Comparison of ENCODE assay signal across 7 cellular contexts in the genomic region with DNA sequence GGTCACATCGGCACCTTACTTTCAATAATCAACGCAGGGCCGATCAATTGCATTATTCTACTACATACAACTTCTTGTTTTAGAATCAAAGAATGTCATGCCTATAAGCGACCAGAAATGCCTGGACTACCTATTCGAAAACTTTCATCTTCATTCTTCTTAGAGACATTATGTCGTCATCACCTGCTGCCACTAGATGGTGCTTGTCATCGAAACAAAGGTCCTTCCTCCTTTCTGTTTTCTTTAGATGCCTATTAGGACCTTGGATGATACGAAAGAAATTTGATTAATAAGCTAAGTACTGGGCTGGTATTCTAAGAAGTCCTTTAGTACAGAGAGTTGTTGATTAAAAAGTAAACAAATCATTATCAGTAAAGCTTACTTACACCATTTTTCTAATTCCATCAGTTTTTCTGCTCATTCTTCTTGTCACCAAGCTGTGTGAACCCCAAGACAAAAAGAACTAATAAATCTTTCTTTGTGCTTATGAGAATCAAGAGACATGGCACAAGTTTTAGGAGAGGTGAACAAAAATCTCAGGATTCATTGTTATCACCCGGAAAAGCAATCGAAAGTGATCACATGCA.
DNase-seq lines count a peak whose midpoint lies in the region; ATAC-seq and TF ChIP-seq lines count a peak whose summit lies in the region.

No MANE protein-coding gene starts in this region.

- H3K36me3 ChIP-seq in adrenal gland (replicated peaks in 1 of 2): no peaks in the 10 kb centered on the region

- H3K27me3 ChIP-seq in adrenal gland: peaks cover 6% of the 10 kb centered on the region

- no peaks in the 10 kb centered on the region for H3K9me3 ChIP-seq in adrenal gland (replicated peaks in 1 of 3)

- intact Hi-C loops in adrenal gland (cut with DNase I): no loop called here

- WGBS in adrenal gland, 4 donors: 26 to 35% (median 28%) methylated on average over 10 of the region's 10 CpGs

- ATAC-seq in GM19452 (IDR thresholded peaks at IDR 0.05; ENCODE audit: unreplicated experiment) (peak; percentile 63), HG03432 (IDR thresholded peaks at IDR 0.05; ENCODE audit: unreplicated experiment) (peak; percentile 51)

- no peak overlapping the region for H3K27ac ChIP-seq in adrenal gland

- TF ChIP-seq CTCF in adrenal gland (IDR thresholded peaks at IDR 0.05): peak; percentile 40 to 59 (median 47)

- no peak for TF ChIP-seq POLR2A in adrenal gland (IDR thresholded peaks at IDR 0.05)

- H3K4me1 ChIP-seq in adrenal gland (replicated peaks in 1 of 2): peaks cover 5 to 8% of the 10 kb centered on the region in 2 donors

- H3K4me3 ChIP-seq in adrenal gland: no peak overlapping the region

- DNase-seq in G401 (ENCODE audit: low spot score) (peak; percentile 88), NOMO-1 (lab: John Stamatoyannopoulos, UW; ENCODE audit: unreplicated experiment in 2 of 2) (peak; percentile 30 to 79), adrenal gland (peak; percentile 26 to 74 (median 40)), hepatic stellate cell (ENCODE audit: low spot score) (peak; percentile 41)
- DNase-seq in stimulated activated CD4-positive, alpha-beta T cell treated with anti-CD3 and anti-CD28 coated beads, Interleukin-12 subunit alpha, Interleukin-12 subunit beta, amount 100 ng/mL, for 48 hours (ENCODE audit: low read depth in 2 of 3, low spot score in 1 of 3): peak in 2 of 3 donors; percentile 13 to 24

- in situ Hi-C loops in G401 (cut with HindIII; ENCODE audit: low sequenced_read_pairs): no loop called here

Comparison
In these comparisons a context has a peak if more than half of its experiments do, and no peak if none do; other contexts are left out.
1. DNase-seq: peak in every context shown above with its lines; median percentile 88 in G401; 54 in NOMO-1; 41 in hepatic stellate cell; 40 in adrenal gland; 18 in stimulated activated CD4-positive, alpha-beta T cell treated with anti-CD3 and anti-CD28 coated beads, Interleukin-12 subunit alpha, Interleukin-12 subunit beta, amount 100 ng/mL, for 48 hours.